In the genomic region with DNA sequence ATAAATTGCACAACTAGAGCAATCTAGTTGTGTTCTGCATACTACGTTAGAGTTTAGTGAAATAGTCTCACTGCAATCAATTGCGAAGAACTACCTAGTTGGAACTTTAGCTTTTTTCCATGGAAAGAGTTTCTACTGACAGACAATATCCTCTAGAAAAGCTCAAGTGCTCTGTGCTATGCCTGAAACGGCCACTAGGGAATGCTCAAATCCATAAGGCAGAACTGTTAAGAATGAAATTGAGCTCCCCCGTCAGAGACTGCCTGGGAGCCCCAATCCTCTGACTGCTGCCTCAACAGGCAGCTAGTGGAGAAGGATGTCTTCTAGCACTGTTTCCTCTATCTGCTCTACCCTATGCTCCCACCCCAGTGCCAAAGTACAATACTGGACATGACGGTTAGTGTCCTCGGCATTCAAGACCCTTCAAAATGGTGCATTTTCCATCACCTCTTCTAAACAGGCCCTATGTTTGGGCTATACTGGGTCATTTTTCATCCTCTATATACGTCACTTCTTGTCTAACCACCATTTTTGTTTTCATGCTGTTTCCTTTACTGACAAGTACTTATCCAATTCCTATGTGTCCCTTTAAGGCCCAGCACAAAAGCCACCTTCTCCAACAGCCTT, we compare ENCODE assay signal across 9 cellular contexts.
DNase-seq lines count a peak whose midpoint lies in the region; ATAC-seq and FAIRE-seq lines count a peak whose summit lies in the region.
"Had no signal": no experiment of that assay in that cellular context is flagged by ENCODE, and none has a peak within 500 bp of the region (broad histone marks: within the 10 kb centered on the region; RNA-seq: fewer than 3 reads in every experiment).

No MANE protein-coding gene starts in this region.

- no peaks in the 10 kb centered on the region for H3K36me3 ChIP-seq in effector memory CD4-positive, alpha-beta T cell (ENCODE audit: control insufficient read depth, insufficient read depth, low read length)

- no peaks in the 10 kb centered on the region for H3K4me1 ChIP-seq in effector memory CD4-positive, alpha-beta T cell (ENCODE audit: control insufficient read depth, insufficient read depth, low read length, poor library complexity, severe bottlenecking)

- FAIRE-seq in A204.1 (lab: Jason Lieb, UNC), result peak; percentile 80

- H3K9me3 ChIP-seq in effector memory CD4-positive, alpha-beta T cell (ENCODE audit: control insufficient read depth, low read length), result no peaks in the 10 kb centered on the region

- peak; percentile 95 for ATAC-seq in GM18502 (IDR thresholded peaks at IDR 0.05; ENCODE audit: poor library complexity, unreplicated experiment)
- peak; percentile 71 for ATAC-seq in HG03064 (IDR thresholded peaks at IDR 0.05; ENCODE audit: low read depth, unreplicated experiment)

- H3K4me3 ChIP-seq in effector memory CD4-positive, alpha-beta T cell (ENCODE audit: insufficient read depth, low read depth, low read length, poor library complexity, severe bottlenecking), result no peak overlapping the region
- H3K4me3 ChIP-seq: skin epidermis had no signal

- DNase-seq in NCI-H2227 treated with DMSO at 0.1 percent for 48 hours (lab: John Stamatoyannopoulos, UW) (peak; percentile 51), midbrain (lab: John Stamatoyannopoulos, UW) (peak; percentile 19)
- DNase-seq in activated CD4-positive, alpha-beta T cell treated with anti-CD3 and anti-CD28 coated beads, Interleukin-2, amount 50 U/mL, for 1 hour, result peak; percentile 42
- DNase-seq in effector memory CD4-positive, alpha-beta T cell, result peak; percentile 0 to 9 (median 6)
- peak; percentile 2 to 37 (median 14) for DNase-seq in stimulated activated naive CD4-positive, alpha-beta T cell (lab: John Stamatoyannopoulos, UW)

- no peaks in the 10 kb centered on the region for H3K27me3 ChIP-seq in effector memory CD4-positive, alpha-beta T cell (replicated peaks; ENCODE audit: control insufficient read depth, insufficient read depth, low read length, poor library complexity, severe bottlenecking)

- H3K27ac ChIP-seq in effector memory CD4-positive, alpha-beta T cell (ENCODE audit: insufficient read depth, low read length, poor library complexity, severe bottlenecking), result no peak overlapping the region
- H3K27ac ChIP-seq: skin epidermis had no signal
